ENCODE assay signal across 8 cellular contexts in genomic region chr17:21119247-21119944, GRCh38. TPM values are rescaled to one million over a fixed set of nuclear protein-coding genes. Genes with fewer than 3 reads are reported as not detected.
A peak's percentile ranks its signal among the peaks of the same experiment; 100 is the strongest.
DNase-seq lines count a peak whose midpoint lies in the region; ATAC-seq and TF ChIP-seq lines count a peak whose summit lies in the region.

No MANE protein-coding gene starts in this region.

- peak; percentile 95 for TF ChIP-seq CTCF in GM10266 (IDR thresholded peaks at IDR 0.05; ENCODE audit: control insufficient read depth, insufficient read depth, low read depth, missing control alignments)
- TF ChIP-seq CTCF in parathyroid adenoma (IDR thresholded peaks at IDR 0.05), result peak; percentile 90
- TF ChIP-seq CTCF in tibial nerve (IDR thresholded peaks at IDR 0.05), result peak; percentile 78 to 85 (median 80)

- no peak overlapping the region for H3K9ac ChIP-seq in parathyroid adenoma

- no peak for ATAC-seq in HG03045 (IDR thresholded peaks at IDR 0.05; ENCODE audit: unreplicated experiment)

- H3K27me3 ChIP-seq in parathyroid adenoma (ENCODE audit: control insufficient read depth, insufficient read depth, low read length) (no peaks in the 10 kb centered on the region), tibial nerve (peaks cover 0 to 3% of the 10 kb centered on the region in 2 donors)

- no peak overlapping the region for H3K4me3 ChIP-seq in parathyroid adenoma (ENCODE audit: low read depth, low read length)
- H3K4me3 ChIP-seq in tibial nerve, result no peak overlapping the region

- H3K4me1 ChIP-seq in parathyroid adenoma (no peaks in the 10 kb centered on the region), tibial nerve (peaks cover 0 to 12% (median 0%) of the 10 kb centered on the region in 4 donors)

- no peak for TF ChIP-seq POLR2A in tibial nerve (IDR thresholded peaks at IDR 0.05)

- TF ChIP-seq EP300 in tibial nerve (IDR thresholded peaks at IDR 0.05), result peak in 1 of 2 donors; percentile 36

- no peak overlapping the region for H3K4me2 ChIP-seq in parathyroid adenoma (ENCODE audit: low read length)

- H3K36me3 ChIP-seq in parathyroid adenoma (ENCODE audit: control insufficient read depth, insufficient read depth, low read length) (no peaks in the 10 kb centered on the region), tibial nerve (no peaks in the 10 kb centered on the region)

- 36 to 39% methylated on average over 25 of the region's 25 CpGs for WGBS in tibial nerve, 2 donors

- DNase-seq in GM10266 (ENCODE audit: extremely low spot score) (peak; percentile 75), KG1 (lab: John Stamatoyannopoulos, UW) (peak; percentile 1), SK-MEL-5 (ENCODE audit: low read depth, low spot score) (peak; percentile 82), germinal center (ENCODE audit: low spot score) (peak; percentile 76), tibial nerve (ENCODE audit: low spot score in 2 of 2) (peak; percentile 40 to 70)
- peak; percentile 50 for DNase-seq in activated gamma-delta T cell treated with anti-CD3 and anti-CD28 coated beads, Interleukin-2, amount 50 U/mL, for 16 hours (ENCODE audit: low read depth)

- no peaks in the 10 kb centered on the region for H3K79me2 ChIP-seq in parathyroid adenoma

- no peak overlapping the region for H3K27ac ChIP-seq in parathyroid adenoma
- H3K27ac ChIP-seq in tibial nerve, result peak overlapping the region; percentile 6 to 63 (median 46)

- in situ Hi-C loops in SK-MEL-5 (cut with HindIII; ENCODE audit: low pct_unique_long_range_greater_than_20kb, low sequenced_read_pairs), result no loop called here

- no peaks in the 10 kb centered on the region for H3K9me3 ChIP-seq in parathyroid adenoma (ENCODE audit: control insufficient read depth, low read length)
- H3K9me3 ChIP-seq in tibial nerve, result no peaks in the 10 kb centered on the region

- H2AFZ ChIP-seq in parathyroid adenoma, result peak overlapping the region; percentile 7

RNA-seq across cellular contexts. Expression of gene DHRS7B, which starts 7.4 kb away (rescaled TPM):
- total RNA-seq in SK-MEL-5 (2014; rRNA removed; shearing (Covaris generic)), result 17.7 and 24.4 TPM in 2 replicates
- 18.4 and 20.0 TPM in 2 replicates for polyA plus RNA-seq in SK-MEL-5 (2015; cell fraction: cytosol; rRNA removed)
- polyA plus RNA-seq in SK-MEL-5 (2015; cell fraction: nucleus; rRNA removed), result 0.65 and 10.2 TPM in 2 replicates
- 10 to 100 TPM; 24.3 to 35.1 (median 33.7) TPM for total RNA-seq in tibial nerve

Comparison
In these comparisons a context has a peak if more than half of its experiments do, and no peak if none do; other contexts are left out.
1. DNase-seq: peak in every context shown above with its lines; median percentile 82 in SK-MEL-5; 76 in germinal center; 75 in GM10266; 55 in tibial nerve; 50 in activated gamma-delta T cell treated with anti-CD3 and anti-CD28 coated beads, Interleukin-2, amount 50 U/mL, for 16 hours; 1 in KG1.